ENCODE assay signal across 9 cellular contexts in genomic region chr4:44447563-44448504, GRCh38. TPM values are rescaled to one million over a fixed set of nuclear protein-coding genes. Genes with fewer than 3 reads are reported as not detected.
A peak's percentile ranks its signal among the peaks of the same experiment; 100 is the strongest.
DNase-seq lines count a peak whose midpoint lies in the region; ATAC-seq and TF ChIP-seq lines count a peak whose summit lies in the region.
"Had no signal": no experiment of that assay in that cellular context is flagged by ENCODE, and none has a peak within 500 bp of the region (broad histone marks: within the 10 kb centered on the region; RNA-seq: fewer than 3 reads in every experiment).

No MANE protein-coding gene starts in this region.

- DNase-seq in activated CD4-positive, alpha-beta T cell treated with anti-CD3 and anti-CD28 coated beads for 36 hours = peak; percentile 13
- DNase-seq in activated CD4-positive, alpha-beta T cell treated with anti-CD3 and anti-CD28 coated beads for 1 hour = no peak
- DNase-seq in IMR-90 (no peak), cerebellar cortex (ENCODE audit: low spot score) (peak; percentile 73), stomach (peak; percentile 70), COLO829 (ENCODE audit: low spot score) (no peak)

- H2AFZ ChIP-seq in IMR-90 (replicated peaks; ENCODE audit: low read length, poor library complexity) = peak overlapping the region; percentile 59

- H4K5ac ChIP-seq in IMR-90 (ENCODE audit: low read depth, low read length) = no peak overlapping the region

- H3K36me3 Mint-ChIP-seq in activated CD4-positive, alpha-beta T cell treated with anti-CD3 and anti-CD28 coated beads for 36 hours (ENCODE audit: low read depth) = peaks cover 6% of the 10 kb centered on the region

- intact Hi-C loops in activated CD4-positive, alpha-beta T cell treated with anti-CD3 and anti-CD28 coated beads for 36 hours (cut with DNase I, micrococcal nuclease) = loop anchor here (2.0 to 5.0 kb wide), 2 partner anchors 179 to 181 kb away; no protein-coding TSS in a partner anchor
- intact Hi-C loops in IMR-90 (cut with micrococcal nuclease) = no loop called here
- intact Hi-C loops in stomach (cut with DNase I; ENCODE audit: low total_unique reads) = no loop called here

- no peak overlapping the region for H2BK15ac ChIP-seq in IMR-90 (ENCODE audit: low read depth, low read length)

- H2BK5ac ChIP-seq in IMR-90 (ENCODE audit: low read depth, low read length, poor library complexity, severe bottlenecking) = no peak overlapping the region

- POLR2A ChIA-PET in activated CD4-positive, alpha-beta T cell treated with anti-CD3 and anti-CD28 coated beads for 36 hours (lab: Charles Lee) = no interaction called here
- POLR2A ChIA-PET in IMR-90 (lab: Charles Lee; ENCODE audit: unreplicated experiment) = no interaction called here

- TF ChIP-seq POLR2A in IMR-90 (IDR thresholded peaks at IDR 0.05; ENCODE audit: low read depth, low read length) (no peak), stomach (IDR thresholded peaks at IDR 0.05) (no peak)

- BruUV-seq in IMR-90 (replicated peaks; lab: Mats Ljungman, UMichigan) = no TSS peak

- no peak overlapping the region for H4K8ac ChIP-seq in IMR-90 (ENCODE audit: low read depth in 2 of 2, low read length in 2 of 2)

- H3K27ac Mint-ChIP-seq in activated CD4-positive, alpha-beta T cell treated with anti-CD3 and anti-CD28 coated beads for 36 hours = no peak overlapping the region

- H3K9ac ChIP-seq in IMR-90 (ENCODE audit: low read depth, low read length) = no peak overlapping the region

- H3K9me3 Mint-ChIP-seq in activated CD4-positive, alpha-beta T cell treated with anti-CD3 and anti-CD28 coated beads for 36 hours (ENCODE audit: low read depth) = no peaks in the 10 kb centered on the region

- H2AK9ac ChIP-seq in IMR-90 (replicated peaks; ENCODE audit: low read depth, low read length, poor library complexity) = peak overlapping the region; percentile 16

- H3K27me3 Mint-ChIP-seq in activated CD4-positive, alpha-beta T cell treated with anti-CD3 and anti-CD28 coated beads for 36 hours = peaks cover 45% of the 10 kb centered on the region

- H2BK20ac ChIP-seq in IMR-90 (ENCODE audit: low read depth, low read length) = no peak overlapping the region

- no peak overlapping the region for H4K91ac ChIP-seq in IMR-90 (ENCODE audit: insufficient read depth, low read depth, low read length)

- TF ChIP-seq EP300 in stomach (IDR thresholded peaks at IDR 0.05) = no peak

- no peak for TF ChIP-seq CTCF in IMR-90 (conservative IDR thresholded peaks at IDR 0.05; ENCODE audit: low read depth, low read length)
- TF ChIP-seq CTCF in stomach (IDR thresholded peaks at IDR 0.05) = no peak

- no peak overlapping the region for H2AK5ac ChIP-seq in IMR-90 (ENCODE audit: low read depth, low read length)

- ATAC-seq in activated CD4-positive, alpha-beta T cell treated with anti-CD3 and anti-CD28 coated beads for 36 hours = no peak
- ATAC-seq in IMR-90 (ENCODE audit: low read depth) (no peak), GM19324 (IDR thresholded peaks at IDR 0.05; ENCODE audit: low FRiP score, unreplicated experiment) (no peak)

- H3K4me3 ChIP-seq in IMR-90 (ENCODE audit: insufficient read depth, low read depth, low read length) (peak overlapping the region; percentile 31; the same call in 1 of the 2 replicates), stomach (peak overlapping the region; percentile 52 to 69 (median 66))

- CTCF ChIA-PET in activated CD4-positive, alpha-beta T cell treated with anti-CD3 and anti-CD28 coated beads for 36 hours (lab: Charles Lee) = interaction anchor here (0.9 kb wide), 1 partner anchor 472 kb away, joined by 3 read pairs; no protein-coding TSS in a partner anchor
- CTCF ChIA-PET in IMR-90 (lab: Yijun Ruan, JAX) = interaction anchor here (0.8 kb wide), 1 partner anchor 20 kb away, joined by 3 read pairs; no protein-coding TSS in a partner anchor

- no peaks in the 10 kb centered on the region for H3K79me1 ChIP-seq in IMR-90 (ENCODE audit: low read depth in 1 of 2, low read length in 2 of 2)

- H3K4me3 Mint-ChIP-seq in activated CD4-positive, alpha-beta T cell treated with anti-CD3 and anti-CD28 coated beads for 36 hours = no peak overlapping the region

- H4K20me1 ChIP-seq in IMR-90 (ENCODE audit: insufficient read depth, low read length) = no peaks in the 10 kb centered on the region

- H3K27me3 ChIP-seq in IMR-90 (ENCODE audit: control insufficient read depth, insufficient read depth, low read length) (peaks cover 23% of the 10 kb centered on the region), layer of hippocampus (ENCODE audit: control insufficient read depth, insufficient read depth, low read length) (no peaks in the 10 kb centered on the region), stomach (peaks cover 0 to 34% (median 24%) of the 10 kb centered on the region in 3 donors)

- H3K4me1 Mint-ChIP-seq in activated CD4-positive, alpha-beta T cell treated with anti-CD3 and anti-CD28 coated beads for 36 hours = peaks cover 8% of the 10 kb centered on the region

- H3K18ac ChIP-seq in IMR-90 (ENCODE audit: low read depth, low read length) = no peak overlapping the region

- no peaks in the 10 kb centered on the region for H3K4me1 ChIP-seq in IMR-90 (ENCODE audit: control insufficient read depth, insufficient read depth, low read length)
- H3K4me1 ChIP-seq in stomach = peaks cover 0 to 32% (median 27%) of the 10 kb centered on the region in 4 donors

- H3K4me2 ChIP-seq in IMR-90 (ENCODE audit: low read depth, low read length) = peak overlapping the region; percentile 55

- TF ChIP-seq RAD21 in IMR-90 (IDR thresholded peaks at IDR 0.05; ENCODE audit: low read length) = no peak

- H3K4ac ChIP-seq in IMR-90 (ENCODE audit: low read depth, low read length) = no peak overlapping the region

- H3K56ac ChIP-seq in IMR-90 (ENCODE audit: extremely low read depth, insufficient read depth, low read length) = no peak overlapping the region

- no peak overlapping the region for H3K14ac ChIP-seq in IMR-90 (replicated peaks; ENCODE audit: low read depth, low read length)

- WGBS in IMR-90 (ENCODE audit: extremely low coverage in 2 of 2, insufficient read length in 1 of 2), 2 experiments = 4% methylated on average over 62 of the region's 110 CpGs; no CpG with 5 or more reads in 1 of the 2 experiments
- 1 to 2% (median 2%) methylated on average over 22 to 110 of the region's 110 CpGs for WGBS in stomach, 5 donors

- H3K9me3 ChIP-seq in IMR-90 (ENCODE audit: control insufficient read depth, insufficient read depth, low read length) (peaks cover 6% of the 10 kb centered on the region; the same call in 1 of the 2 replicates), stomach (no peaks in the 10 kb centered on the region)

- H3K27ac ChIP-seq in IMR-90 (ENCODE audit: insufficient read depth, low read length) (no peak overlapping the region), layer of hippocampus (ENCODE audit: low read depth, low read length) (peak overlapping the region; percentile 80), stomach (peak overlapping the region; percentile 77 to 92 (median 88))

- no peak overlapping the region for H3K23ac ChIP-seq in IMR-90 (ENCODE audit: low read depth, low read length)

- no peak overlapping the region for H2BK120ac ChIP-seq in IMR-90 (ENCODE audit: low read depth, low read length)

- H3K9me1 ChIP-seq in IMR-90 (ENCODE audit: insufficient read depth, low read length) = no peaks in the 10 kb centered on the region

- dilution Hi-C loops in IMR-90 (cut with HindIII; ENCODE audit: low sequenced_read_pairs, unreplicated experiment) = no loop called here

- H3K36me3 ChIP-seq in IMR-90 (ENCODE audit: control insufficient read depth, insufficient read depth, low read length) (no peaks in the 10 kb centered on the region), stomach (no peaks in the 10 kb centered on the region)

- in situ Hi-C loops in IMR-90 (cut with MboI; ENCODE audit: low sequenced_read_pairs) = no loop called here

TF ChIP-seq in IMR-90, 13 proteins besides CTCF, POLR2A, EP300 and RAD21:
- TF ChIP-seq SMC3 (IDR thresholded peaks at IDR 0.05; ENCODE audit: low read depth, low read length) (no peak), NFE2L2 (IDR thresholded peaks at IDR 0.05; ENCODE audit: low read depth, low read length) (no peak), ELK1 (IDR thresholded peaks at IDR 0.05; ENCODE audit: borderline replicate concordance, low read depth, low read length) (no peak), RFX5 (IDR thresholded peaks at IDR 0.05; ENCODE audit: low read depth, low read length) (no peak), BHLHE40 (IDR thresholded peaks at IDR 0.05; ENCODE audit: low read depth, low read length) (no peak), RCOR1 (IDR thresholded peaks at IDR 0.05; ENCODE audit: insufficient replicate concordance, low read length) (no peak), CEBPB (IDR thresholded peaks at IDR 0.05; ENCODE audit: low read depth, low read length) (no peak), MXI1 (IDR thresholded peaks at IDR 0.05; ENCODE audit: borderline replicate concordance, low read depth, low read length) (no peak), CHD1 (IDR thresholded peaks at IDR 0.05; ENCODE audit: low read depth, low read length) (no peak), MAFK (IDR thresholded peaks at IDR 0.05; ENCODE audit: low read depth, low read length) (no peak), MAZ (IDR thresholded peaks at IDR 0.05; ENCODE audit: borderline replicate concordance, low read depth, low read length) (no peak), FOS (IDR thresholded peaks at IDR 0.05; ENCODE audit: low read depth, low read length) (no peak), USF2 (IDR thresholded peaks at IDR 0.05; ENCODE audit: low read depth, low read length) (no peak)

RNA-seq across cellular contexts. Expression of gene KCTD8, which starts 0.8 kb away (rescaled TPM):
- total RNA-seq in activated CD4-positive, alpha-beta T cell treated with anti-CD3 and anti-CD28 coated beads for 36 hours = not detected
- total RNA-seq in IMR-90 (2012; rRNA removed) (not detected in 2 replicates), stomach (10 to 100 TPM in 1 of 5 donors, 1 to 10 TPM in 1, under 1 TPM in 1, not detected in 2; 0.18 to 21.4 (median 4.0) TPM)
- polyA plus RNA-seq in IMR-90 (2012; rRNA removed) (0.03 TPM in 2 replicates), stomach (1 to 10 TPM in 1 of 3 donors, under 1 TPM in 2; 0.53 to 1.5 (median 0.81) TPM)
- 0.01 TPM in 1 of 2 replicates, not detected in the other for polyA plus RNA-seq in IMR-90 (2012; cell fraction: cytosol; rRNA removed)
- polyA plus RNA-seq in IMR-90 (2012; cell fraction: nucleus; rRNA removed; ENCODE audit: low replicate concordance) = 0.02 TPM in 2 replicates
- total RNA-seq: T-helper 1 cell treated with Interleukin-12 subunit alpha and Interleukin-12 subunit beta and Interleukin-4 antibody, amounts not matched to agents 30 ng/mL and 1 ng/mL, for 36 hours had no signal

Comparison
In these comparisons a context has a peak if more than half of its experiments do, and no peak if none do; other contexts are left out.
1. DNase-seq: peak in activated CD4-positive, alpha-beta T cell treated with anti-CD3 and anti-CD28 coated beads for 36 hours (single experiment), cerebellar cortex (single experiment) and stomach (single experiment); none in activated CD4-positive, alpha-beta T cell treated with anti-CD3 and anti-CD28 coated beads for 1 hour (single experiment), IMR-90 (single experiment) and COLO829 (single experiment).
2. intact Hi-C loops: an anchor here in activated CD4-positive, alpha-beta T cell treated with anti-CD3 and anti-CD28 coated beads for 36 hours (2.0 to 5.0 kb wide); none called in IMR-90 and stomach.